Comparison of ENCODE assay signal across 10 cellular contexts in genomic region chr11:128893578-128894295, GRCh38. TPM values are rescaled to one million over a fixed set of nuclear protein-coding genes. Genes with fewer than 3 reads are reported as not detected.
DNase-seq lines count a peak whose midpoint lies in the region; ATAC-seq and TF ChIP-seq lines count a peak whose summit lies in the region.
"Had no signal": no experiment of that assay in that cellular context is flagged by ENCODE, and none has a peak within 500 bp of the region (broad histone marks: within the 10 kb centered on the region; RNA-seq: fewer than 3 reads in every experiment).

No MANE protein-coding gene starts in this region.

- H3K27me3 ChIP-seq in Loucy (ENCODE audit: insufficient read depth, low read length, poor library complexity, severe bottlenecking) (peaks cover 32% of the 10 kb centered on the region), prostate gland (replicated peaks; ENCODE audit: insufficient read depth) (no peaks in the 10 kb centered on the region), breast epithelium (peaks cover 0 to 21% of the 10 kb centered on the region in 2 donors)

- peak; percentile 48 for ATAC-seq in GM19324 (IDR thresholded peaks at IDR 0.05; ENCODE audit: low FRiP score, unreplicated experiment)
- peak; percentile 67 for ATAC-seq in HG02759 (IDR thresholded peaks at IDR 0.05; ENCODE audit: unreplicated experiment)

- no peaks in the 10 kb centered on the region for H3K79me2 ChIP-seq in Loucy (ENCODE audit: insufficient read depth, low read length)

- H3F3A ChIP-seq in Loucy (ENCODE audit: low read depth): no peaks in the 10 kb centered on the region

- H3K4me1 ChIP-seq in Loucy (ENCODE audit: insufficient read depth, low read length, poor library complexity, severe bottlenecking) (peaks cover 16% of the 10 kb centered on the region), prostate gland (replicated peaks) (no peaks in the 10 kb centered on the region), breast epithelium (peaks cover 0 to 5% of the 10 kb centered on the region in 2 donors)

- DNase-seq in prostate gland (ENCODE audit: low spot score) (peak; percentile 22), mucosa of gallbladder (ENCODE audit: low spot score) (no peak), NCI-H510A (lab: John Stamatoyannopoulos, UW) (no peak), breast epithelium (ENCODE audit: low spot score in 2 of 2) (no peak)
- no peak for DNase-seq in stimulated activated CD4-positive, alpha-beta T cell treated with anti-CD3 and anti-CD28 coated beads, Interleukin-1b, Interleukin-23, amount 100 ng/mL, for 48 hours
- DNase-seq: NCI-H1417 treated with DMSO at 0.1 percent for 48 hours had no signal

- no peak overlapping the region for H3K9ac ChIP-seq in Loucy (ENCODE audit: low read depth, low read length, poor library complexity, severe bottlenecking)

- peak overlapping the region; percentile 60 for H3K4me2 ChIP-seq in Loucy (ENCODE audit: low read depth, low read length, poor library complexity, severe bottlenecking)

- 53% methylated on average over 10 of the region's 10 CpGs for WGBS in prostate gland

- no peaks in the 10 kb centered on the region for H3K9me3 ChIP-seq in Loucy (ENCODE audit: insufficient read depth, low read depth, low read length)
- H3K9me3 ChIP-seq in prostate gland: no peaks in the 10 kb centered on the region
- no peaks in the 10 kb centered on the region for H3K9me3 ChIP-seq in breast epithelium

- intact Hi-C loops in prostate gland (cut with DNase I): no loop called here
- intact Hi-C loops in breast epithelium (cut with DNase I; ENCODE audit: low total_unique reads): no loop called here

- H4K20me1 ChIP-seq in Loucy (ENCODE audit: insufficient read depth, low read length, poor library complexity, severe bottlenecking): no peaks in the 10 kb centered on the region

- no peaks in the 10 kb centered on the region for H3K36me3 ChIP-seq in Loucy (ENCODE audit: insufficient read depth, low read length)
- H3K36me3 ChIP-seq in prostate gland: no peaks in the 10 kb centered on the region
- H3K36me3 ChIP-seq in breast epithelium: no peaks in the 10 kb centered on the region

- no peak overlapping the region for H2AFZ ChIP-seq in Loucy (ENCODE audit: low read length)

- no peak overlapping the region for H3K27ac ChIP-seq in prostate gland
- no peak overlapping the region for H3K27ac ChIP-seq in breast epithelium

- TF ChIP-seq CTCF in Loucy (conservative IDR thresholded peaks at IDR 0.05; ENCODE audit: low read length): no peak
- TF ChIP-seq CTCF in prostate gland (IDR thresholded peaks at IDR 0.05): no peak
- no peak for TF ChIP-seq CTCF in breast epithelium (IDR thresholded peaks at IDR 0.05)

- H3K4me3 ChIP-seq in Loucy (ENCODE audit: low read length, poor library complexity, severe bottlenecking) (peak overlapping the region; percentile 42), prostate gland (no peak overlapping the region), breast epithelium (no peak overlapping the region)

- no peaks in the 10 kb centered on the region for H3K9me2 ChIP-seq in Loucy (replicated peaks; ENCODE audit: low read depth, low read length)

- TF ChIP-seq POLR2A in prostate gland (IDR thresholded peaks at IDR 0.05) (no peak), breast epithelium (IDR thresholded peaks at IDR 0.05) (no peak)

RNA-seq across cellular contexts. Expression of gene KCNJ5, which starts 2.6 kb away (rescaled TPM):
- 1 to 10 TPM; 3.9 to 4.7 TPM for total RNA-seq in prostate gland
- 1.6 TPM for total RNA-seq in mucosa of gallbladder
- total RNA-seq in breast epithelium: 1 to 10 TPM in 2 of 3 donors, under 1 TPM in 1; 0.98 to 8.8 (median 2.8) TPM

RNA-seq across cellular contexts. Expression of gene KCNJ1, which starts 26.6 kb away (rescaled TPM):
- not detected for total RNA-seq in prostate gland
- not detected for total RNA-seq in mucosa of gallbladder
- total RNA-seq in breast epithelium: under 1 TPM in 1 of 3 donors, not detected in 2; 0.16 TPM
- total RNA-seq: mesenteric fat pad had no signal

RNA-seq across cellular contexts. Expression of gene TP53AIP1, which starts 48.9 kb away (rescaled TPM):
- 1 to 10 TPM in 1 of 2 donors, under 1 TPM in 1; 0.74 to 5.1 TPM for total RNA-seq in prostate gland
- total RNA-seq in mucosa of gallbladder: not detected
- under 1 TPM; 0.16 to 0.59 (median 0.33) TPM for total RNA-seq in breast epithelium
